ENCODE assay signal across 19 cellular contexts in genomic region chr5:134116789-134117761, GRCh38. TPM values are rescaled to one million over a fixed set of nuclear protein-coding genes. Genes with fewer than 3 reads are reported as not detected.
DNase-seq lines count a peak whose midpoint lies in the region; ATAC-seq, FAIRE-seq and TF ChIP-seq lines count a peak whose summit lies in the region.
"Had no signal": no experiment of that assay in that cellular context is flagged by ENCODE, and none has a peak within 500 bp of the region (broad histone marks: within the 10 kb centered on the region; RNA-seq: fewer than 3 reads in every experiment).

No MANE protein-coding gene starts in this region.

- H3K4me3 ChIP-seq in K562 (no peak overlapping the region), neural progenitor cell (no peak overlapping the region)
- H3K4me3 ChIP-seq: GM23248, SK-N-MC had no signal

- CTCF ChIA-PET in T-cell (lab: Charles Lee), result interaction anchor here (0.9 to 1.4 kb wide), 5 partner anchors 10 to 78 kb away, joined by 4 to 9 read pairs (median 6); no protein-coding TSS in a partner anchor
- CTCF ChIA-PET in K562 (lab: Yijun Ruan, JAX; ENCODE audit: low intra/inter-chr PET ratio), result no interaction called here

- no peak for TF ChIP-seq POLR2A in K562 (conservative IDR thresholded peaks at IDR 0.05)

- no peak overlapping the region for H2AFZ ChIP-seq in K562 (ENCODE audit: low read depth, low read length)
- H2AFZ ChIP-seq in neural progenitor cell (replicated peaks), result no peak overlapping the region
- H2AFZ ChIP-seq: GM23248 had no signal

- H3K79me2 ChIP-seq in K562 (ENCODE audit: control insufficient read depth, insufficient read depth, low read length) (no peaks in the 10 kb centered on the region), neural progenitor cell (ENCODE audit: low read depth) (no peaks in the 10 kb centered on the region)

- ATAC-seq in T-cell (replicated peaks in 1 of 4), result no peak
- no peak for ATAC-seq in K562
- no peak for ATAC-seq in left colon
- ATAC-seq: activated CD8-positive, alpha-beta memory T cell treated with anti-CD3 and anti-CD28 coated beads, Interleukin-2, amount 10 ng/mL, durations not matched to agents 7 days and 5 days; lower lobe of right lung; upper lobe of right lung had no signal

- no peak overlapping the region for H3K9ac ChIP-seq in K562 (ENCODE audit: insufficient read depth in 1 of 2, low read depth in 2 of 2, low read length in 2 of 2)
- no peak overlapping the region for H3K9ac ChIP-seq in neural progenitor cell
- H3K9ac ChIP-seq: GM23248 had no signal

- TSS peak; percentile 54 for BruUV-seq in K562 (replicated peaks; lab: Mats Ljungman, UMichigan)

- peaks cover 12 to 30% of the 10 kb centered on the region in 2 experiments; a peak in 4 of 5 replicates for H3K4me1 ChIP-seq in K562 (replicated peaks in 1 of 2; ENCODE audit: control insufficient read depth in 2 of 2, insufficient read depth in 2 of 2, low read length in 2 of 2)
- peaks cover 7% of the 10 kb centered on the region for H3K4me1 ChIP-seq in neural progenitor cell

- peaks cover 18% of the 10 kb centered on the region for H3K4me1 Mint-ChIP-seq in T-helper 2 cell treated with Interferon-gamma antibody and Interleukin-4, amounts not matched to agents 5 μg/mL and 100 μg/mL, for 36 hours (ENCODE audit: low read depth)
- H3K4me1 Mint-ChIP-seq in T-cell (peaks cover 36 to 72% (median 70%) of the 10 kb centered on the region in 3 donors), neural progenitor cell (peaks cover 8% of the 10 kb centered on the region)

- H3K27ac ChIP-seq in K562 (ENCODE audit: extremely low read depth, low read depth, low read length) (no peak overlapping the region), neural progenitor cell (no peak overlapping the region)
- H3K27ac ChIP-seq: C4-2B, GM23248, lower lobe of right lung, neutrophil, SK-N-MC, upper lobe of right lung had no signal

- H3F3A ChIP-seq in neural progenitor cell (ENCODE audit: low read depth), result peaks cover 9% of the 10 kb centered on the region

- H3K27me3 ChIP-seq in K562 (ENCODE audit: control insufficient read depth in 2 of 2, insufficient read depth in 2 of 2, low read length in 2 of 2), result no peaks in the 10 kb centered on the region
- peaks cover 41% of the 10 kb centered on the region for H3K27me3 ChIP-seq in neural progenitor cell

- no peak for FAIRE-seq in K562 (lab: Jason Lieb, UNC)
- FAIRE-seq: endometrium had no signal

- no peak for TF ChIP-seq RAD21 in K562 (CRISPR knock-in tag; conservative IDR thresholded peaks at IDR 0.05 in 1 of 2, IDR thresholded peaks at IDR 0.05 in 1 of 2)

- POLR2A ChIA-PET in T-cell (lab: Charles Lee), result interaction anchor here (0.6 to 0.9 kb wide), 3 partner anchors 28 to 1627 kb away, joined by 3 to 4 read pairs (median 3); partner anchors contain the start of gene IRF1 (in 1 of the 2)
- POLR2A ChIA-PET in K562 (lab: Yijun Ruan, JAX), result interaction anchor here (0.5 to 1.8 kb wide), 3 partner anchors 8 to 112 kb away, joined by 3 to 5 read pairs (median 3); partner anchors contain the start of gene VDAC1

- H3K27ac Mint-ChIP-seq in T-helper 2 cell treated with Interferon-gamma antibody and Interleukin-4, amounts not matched to agents 5 μg/mL and 100 μg/mL, for 36 hours, result no peak overlapping the region
- H3K27ac Mint-ChIP-seq in T-cell, result peak overlapping the region; percentile 92 to 97
- no peak overlapping the region for H3K27ac Mint-ChIP-seq in neural progenitor cell
- H3K27ac Mint-ChIP-seq: activated CD8-positive, alpha-beta memory T cell treated with anti-CD3 and anti-CD28 coated beads, Interleukin-2, amount 10 ng/mL, durations not matched to agents 7 days and 5 days had no signal

- H3K9me3 Mint-ChIP-seq in T-helper 2 cell treated with Interferon-gamma antibody and Interleukin-4, amounts not matched to agents 5 μg/mL and 100 μg/mL, for 36 hours, result no peaks in the 10 kb centered on the region
- H3K9me3 Mint-ChIP-seq in T-cell (no peaks in the 10 kb centered on the region), neural progenitor cell (no peaks in the 10 kb centered on the region)

- peaks cover 7% of the 10 kb centered on the region for H3K9me1 ChIP-seq in K562 (ENCODE audit: control insufficient read depth, insufficient read depth, low read length)

- TF ChIP-seq CTCF in K562 (IDR thresholded peaks at IDR 0.05 in 2 of 3, conservative IDR thresholded peaks at IDR 0.05 in 1 of 3; ENCODE audit: insufficient read depth in 2 of 3, low read depth in 1 of 3, low read length in 3 of 3), result no peak
- no peak for TF ChIP-seq CTCF in neural progenitor cell (IDR thresholded peaks at IDR 0.05)

- H3K4me2 ChIP-seq in K562 (ENCODE audit: insufficient read depth, low read length), result no peak overlapping the region
- H3K4me2 ChIP-seq in neural progenitor cell, result no peak overlapping the region

- 66% methylated on average over 12 of the region's 12 CpGs for WGBS in K562 (ENCODE audit: insufficient coverage, low coverage, missing lambda C conversion rate)

- H3K4me3 Mint-ChIP-seq in T-helper 2 cell treated with Interferon-gamma antibody and Interleukin-4, amounts not matched to agents 5 μg/mL and 100 μg/mL, for 36 hours, result peak overlapping the region; percentile 32
- H3K4me3 Mint-ChIP-seq in T-cell, result peak overlapping the region; percentile 88 to 99 (median 92)
- peak overlapping the region; percentile 79 for H3K4me3 Mint-ChIP-seq in neural progenitor cell

- peaks cover 27% of the 10 kb centered on the region for H3K36me3 Mint-ChIP-seq in T-helper 2 cell treated with Interferon-gamma antibody and Interleukin-4, amounts not matched to agents 5 μg/mL and 100 μg/mL, for 36 hours (ENCODE audit: low read depth)
- H3K36me3 Mint-ChIP-seq in T-cell (peaks cover 58% of the 10 kb centered on the region), neural progenitor cell (peaks cover 20% of the 10 kb centered on the region)
- H3K36me3 Mint-ChIP-seq: activated CD8-positive, alpha-beta memory T cell treated with anti-CD3 and anti-CD28 coated beads, Interleukin-2, amount 10 ng/mL, durations not matched to agents 7 days and 5 days had no signal

- DNase-seq in T-helper 2 cell treated with Interferon-gamma antibody and Interleukin-4, amounts not matched to agents 5 μg/mL and 100 μg/mL, for 36 hours (ENCODE audit: low spot score), result no peak
- DNase-seq in T-helper 2 cell (no peak), T-cell (peak in 2 of 34 experiments; percentile 41 to 43), K562 (ENCODE audit: extremely low read depth in 1 of 4, low spot score in 3 of 4) (no peak), neural progenitor cell (ENCODE audit: low spot score) (no peak), left colon (no peak), NCI-H748 treated with DMSO at 0.1 percent for 48 hours (lab: John Stamatoyannopoulos, UW) (no peak), hypothalamus (lab: John Stamatoyannopoulos, UW) (no peak)
- DNase-seq: 8988T; activated CD8-positive, alpha-beta memory T cell treated with anti-CD3 and anti-CD28 coated beads, Interleukin-2, amount 10 ng/mL, durations not matched to agents 7 days and 5 days; foreskin fibroblast; GM23248; lower lobe of right lung; NCI-H1694 treated with DMSO at 0.1 percent for 48 hours; upper lobe of right lung had no signal

- TF ChIP-seq EP300 in K562 (IDR thresholded peaks at IDR 0.05; ENCODE audit: low read length), result no peak

- intact Hi-C loops in K562 (cut with micrococcal nuclease) (no loop called here), left colon (cut with DNase I, micrococcal nuclease) (no loop called here)

- H3K9me3 ChIP-seq in K562 (replicated peaks; ENCODE audit: control insufficient read depth, insufficient read depth, low read depth, low read length), result no peaks in the 10 kb centered on the region
- H3K9me3 ChIP-seq in neural progenitor cell (ENCODE audit: low read depth), result no peaks in the 10 kb centered on the region
- H3K9me3 ChIP-seq: lower lobe of right lung, neutrophil, upper lobe of right lung had no signal

- H4K20me1 ChIP-seq in K562 (replicated peaks; ENCODE audit: control insufficient read depth, insufficient read depth, low read length) (0 out of 2 replicates have a peak, but pooled peaks cover 8% of the 10 kb centered on the region), neural progenitor cell (ENCODE audit: low read depth) (peaks cover 41% of the 10 kb centered on the region)

- H3K36me3 ChIP-seq in K562 (ENCODE audit: control insufficient read depth, insufficient read depth, low read length) (no peaks in the 10 kb centered on the region; the same call in 2 of the 3 replicates), neural progenitor cell (no peaks in the 10 kb centered on the region)
- H3K36me3 ChIP-seq: lower lobe of right lung, neutrophil, upper lobe of right lung had no signal

- in situ Hi-C loops in K562 (cut with MboI), result no loop called here

- H3K27me3 Mint-ChIP-seq in T-helper 2 cell treated with Interferon-gamma antibody and Interleukin-4, amounts not matched to agents 5 μg/mL and 100 μg/mL, for 36 hours (ENCODE audit: low read depth), result peaks cover 73% of the 10 kb centered on the region
- H3K27me3 Mint-ChIP-seq in T-cell (no peaks in the 10 kb centered on the region), neural progenitor cell (ENCODE audit: insufficient read depth, low read depth) (peaks cover 11% of the 10 kb centered on the region)

RNA-seq across cellular contexts. Expression of gene TCF7, which starts 2.6 kb away (rescaled TPM):
- total RNA-seq in T-cell (100 to 1,000 TPM; 503 to 749 (median 693) TPM), K562 (2014; rRNA removed) (5.8 TPM in 2 replicates), K562 (2014; rRNA removed; fragmentation: Illumina TruSeq; extraction: Trizol) (3.4 TPM in 2 replicates), K562 (2015; rRNA removed; fragmentation: Illumina TruSeq; extraction: Trizol) (3.1 and 3.2 TPM in 2 replicates), K562 (2021) (10.3 and 12.6 TPM in 2 replicates), neural progenitor cell (ENCODE audit: low replicate concordance) (0.73 and 1.8 TPM in 2 replicates), left colon (1 to 10 TPM; 3.0 to 6.0 TPM)
- total RNA-seq in K562 (2011; cell fraction: chromatin; rRNA removed; ENCODE audit: low replicate concordance), result 22.7 and 54.2 TPM in 2 replicates
- total RNA-seq in K562 (2011; cell fraction: nucleolus; rRNA removed), result 20.5 and 24.5 TPM in 2 replicates
- total RNA-seq in K562 (2011; cell fraction: nucleoplasm; rRNA removed), result 24.3 and 38.9 TPM in 2 replicates
- polyA plus RNA-seq in K562 (2011; rRNA removed) (3.2 and 4.2 TPM in 2 replicates), K562 (2014; fragmentation: Illumina TruSeq; extraction: Trizol) (14.4 and 14.9 TPM in 2 replicates), K562 (2014; fragmentation: Nextera tagmentation; extraction: Ambion mirVana) (1 to 10 TPM; 1.6 to 2.0 TPM), K562 (2014; rRNA removed) (5.4 and 5.8 TPM in 2 replicates)
- polyA plus RNA-seq in K562 (2011; cell fraction: cytosol; rRNA removed), result 2.6 and 5.4 TPM in 2 replicates
- polyA plus RNA-seq in K562 (2011; cell fraction: nucleus; rRNA removed), result 4.1 and 11.1 TPM in 2 replicates
- polyA plus RNA-seq in K562 (2012), result 8.3 and 8.9 TPM in 2 replicates
- polyA minus RNA-seq in K562 (2011; rRNA and poly(A)+ RNA removed), result 5.5 and 7.4 TPM in 2 replicates
- polyA minus RNA-seq in K562 (2011; cell fraction: cytosol; rRNA and poly(A)+ RNA removed), result 5.3 and 9.5 TPM in 2 replicates
- polyA minus RNA-seq in K562 (2011; cell fraction: nucleus; rRNA and poly(A)+ RNA removed), result 8.3 and 13.5 TPM in 2 replicates

RNA-seq across cellular contexts. Expression of gene SKP1, which starts 59.7 kb away (rescaled TPM):
- total RNA-seq in T-cell (100 to 1,000 TPM; 178 to 314 (median 203) TPM), K562 (2014; rRNA removed) (259 and 301 TPM in 2 replicates), K562 (2014; rRNA removed; fragmentation: Illumina TruSeq; extraction: Trizol) (655 and 748 TPM in 2 replicates), K562 (2015; rRNA removed; fragmentation: Illumina TruSeq; extraction: Trizol) (621 and 639 TPM in 2 replicates), K562 (2021) (302 and 303 TPM in 2 replicates), neural progenitor cell (ENCODE audit: low replicate concordance) (507 and 758 TPM in 2 replicates), left colon (100 to 1,000 TPM; 242 to 273 TPM)
- total RNA-seq in K562 (2011; cell fraction: chromatin; rRNA removed; ENCODE audit: low replicate concordance), result 90.0 and 233 TPM in 2 replicates
- 56.3 and 56.9 TPM in 2 replicates for total RNA-seq in K562 (2011; cell fraction: nucleolus; rRNA removed)
- total RNA-seq in K562 (2011; cell fraction: nucleoplasm; rRNA removed), result 128 and 219 TPM in 2 replicates
- polyA plus RNA-seq in K562 (2011; rRNA removed) (471 and 627 TPM in 2 replicates), K562 (2014; fragmentation: Illumina TruSeq; extraction: Trizol) (809 and 876 TPM in 2 replicates), K562 (2014; fragmentation: Nextera tagmentation; extraction: Ambion mirVana) (1,000 to 10,000 TPM; 2,075 to 2,109 TPM), K562 (2014; rRNA removed) (625 and 669 TPM in 2 replicates)
- 91.9 and 240 TPM in 2 replicates for polyA plus RNA-seq in K562 (2011; cell fraction: cytosol; rRNA removed)
- 71.9 and 148 TPM in 2 replicates for polyA plus RNA-seq in K562 (2011; cell fraction: nucleus; rRNA removed)
- polyA plus RNA-seq in K562 (2012), result 488 and 491 TPM in 2 replicates
- polyA minus RNA-seq in K562 (2011; rRNA and poly(A)+ RNA removed), result 617 and 618 TPM in 2 replicates
- polyA minus RNA-seq in K562 (2011; cell fraction: cytosol; rRNA and poly(A)+ RNA removed), result 97.3 and 126 TPM in 2 replicates
- 44.0 and 74.6 TPM in 2 replicates for polyA minus RNA-seq in K562 (2011; cell fraction: nucleus; rRNA and poly(A)+ RNA removed)

Comparison
In these comparisons a context has a peak if more than half of its experiments do, and no peak if none do; other contexts are left out.
1. H3K27ac Mint-ChIP-seq: peak in T-cell (2 of 2); none in T-helper 2 cell treated with Interferon-gamma antibody and Interleukin-4, amounts not matched to agents 5 μg/mL and 100 μg/mL, for 36 hours (single experiment) and neural progenitor cell (single experiment).
2. H3K4me3 Mint-ChIP-seq: peak in every context shown above with its lines; median percentile 92 in T-cell; 79 in neural progenitor cell; 32 in T-helper 2 cell treated with Interferon-gamma antibody and Interleukin-4, amounts not matched to agents 5 μg/mL and 100 μg/mL, for 36 hours.
3. RNA of gene TCF7, which starts 2.6 kb away (total RNA-seq): 503 to 749 TPM in T-cell; 3.0 to 6.0 TPM in left colon, 3.1 to 54.2 TPM in K562 and 0.73 to 1.8 TPM in neural progenitor cell; every median in the first group is over 4 times any median in the second.